8 cellular contexts compared by ENCODE assay signal in the genomic region with DNA sequence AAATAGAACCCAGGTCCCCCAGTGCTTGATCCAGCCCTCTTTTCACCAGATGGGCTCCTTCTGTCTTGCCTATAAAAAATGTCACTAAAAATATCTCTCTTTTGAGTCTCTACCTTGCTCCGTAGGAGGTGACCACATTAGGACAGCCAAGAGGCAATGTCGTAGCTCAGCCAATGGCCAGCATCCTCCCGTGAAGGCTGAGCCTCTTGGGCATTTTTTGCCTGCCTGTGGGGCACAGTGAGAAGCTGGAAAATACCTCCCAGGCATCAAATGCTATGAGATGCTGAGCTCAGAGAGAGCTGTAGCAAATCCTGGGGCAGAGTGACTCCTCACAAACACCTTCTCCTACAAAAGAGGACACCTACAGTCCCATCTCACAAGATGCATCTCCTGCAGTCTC.
"Had no signal": no experiment of that assay in that cellular context is flagged by ENCODE, and none has a peak within 500 bp of the region (broad histone marks: within the 10 kb centered on the region; RNA-seq: fewer than 3 reads in every experiment).

No MANE protein-coding gene starts in this region.

- H3K27ac ChIP-seq: GM23248, HL-60, KMS-11 had no signal

- H3K4me2 ChIP-seq: KMS-11 had no signal

- H3K4me3 ChIP-seq: GM23248 had no signal

- DNase-seq: GM23248, H9, HCEC 1CT, HFFc6, KBM-7 had no signal

- ATAC-seq: HepG2 had no signal

- H3K9ac ChIP-seq: GM23248, KMS-11 had no signal

- H2AFZ ChIP-seq: GM23248 had no signal
